Comparison of ENCODE assay signal across 23 cellular contexts in the genomic region with DNA sequence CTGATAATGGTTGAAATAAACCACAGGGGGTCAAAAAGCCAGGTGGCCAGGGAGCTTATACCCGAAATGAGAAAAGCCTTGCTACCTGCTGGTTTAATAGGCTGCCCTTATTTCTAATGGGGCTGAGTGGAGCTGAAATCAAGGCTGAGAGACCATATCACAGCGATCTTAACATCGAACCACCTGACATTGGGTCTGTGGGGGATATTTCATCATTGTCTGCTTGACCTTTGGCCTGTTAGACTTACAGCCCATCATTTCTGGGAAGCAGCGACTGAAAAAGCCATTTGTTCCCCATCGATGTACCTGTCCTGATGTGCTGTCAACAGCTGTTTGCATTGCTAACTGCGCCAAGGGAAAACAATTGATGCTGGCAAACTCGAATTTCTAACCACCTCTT.
A peak's percentile ranks its signal among the peaks of the same experiment; 100 is the strongest.
DNase-seq lines count a peak whose midpoint lies in the region; ATAC-seq and TF ChIP-seq lines count a peak whose summit lies in the region.
"Had no signal": no experiment of that assay in that cellular context is flagged by ENCODE, and none has a peak within 500 bp of the region (broad histone marks: within the 10 kb centered on the region; RNA-seq: fewer than 3 reads in every experiment).

No MANE protein-coding gene starts in this region.

- ATAC-seq in upper lobe of left lung (ENCODE audit: low FRiP score in 2 of 2) = no peak
- ATAC-seq: HCT116; psoas muscle; stimulated activated naive B cell treated with anti-CD40 and anti-IgM and Interleukin-4, amounts not matched to agents 10 μg/mL and 1 μg/mL and 100 μg/mL, for 72 hours had no signal

- H3K36me3 Mint-ChIP-seq in brain = no peaks in the 10 kb centered on the region
- H3K36me3 Mint-ChIP-seq: activated CD4-positive, alpha-beta memory T cell treated with anti-CD3 and anti-CD28 coated beads for 36 hours; activated naive CD8-positive, alpha-beta T cell treated with anti-CD3 and anti-CD28 coated beads, Interleukin-2, amount 10 ng/mL, durations not matched to agents 7 days and 5 days; immature natural killer cell; stimulated activated naive B cell treated with anti-CD40 and anti-IgM and Interleukin-4, amounts not matched to agents 10 μg/mL and 1 μg/mL and 100 μg/mL, for 72 hours had no signal

- H3K4me3 Mint-ChIP-seq in brain = peak overlapping the region in 4 of 5 experiments; percentile 10 to 47 (median 26)
- H3K4me3 Mint-ChIP-seq: activated CD4-positive, alpha-beta memory T cell treated with anti-CD3 and anti-CD28 coated beads for 36 hours; activated naive CD8-positive, alpha-beta T cell treated with anti-CD3 and anti-CD28 coated beads, Interleukin-2, amount 10 ng/mL, durations not matched to agents 7 days and 5 days; central memory CD8-positive, alpha-beta T cell; dendritic cell treated with granulocyte-macrophage colony-stimulating factor and Interleukin-4, amounts not matched to agents 40 ng/mL and 50 ng/mL, for 4 days; immature natural killer cell; stimulated activated naive B cell treated with anti-CD40 and anti-IgM and Interleukin-4, amounts not matched to agents 10 μg/mL and 1 μg/mL and 100 μg/mL, for 72 hours; T-helper 1 cell treated with Interleukin-12 subunit alpha and Interleukin-12 subunit beta and Interleukin-4 antibody, amounts not matched to agents 30 μg/mL and 1 μg/mL, for 36 hours had no signal

- no peak overlapping the region for H3K27ac ChIP-seq in esophagus muscularis mucosa (replicated peaks in 1 of 4)
- H3K27ac ChIP-seq in upper lobe of left lung = no peak overlapping the region
- H3K27ac ChIP-seq: psoas muscle, SK-N-MC, suprapubic skin had no signal

- WGBS in esophagus muscularis mucosa = 76% methylated on average over 7 of the region's 7 CpGs
- WGBS in upper lobe of left lung, 2 donors = 58 to 59% methylated on average over 7 of the region's 7 CpGs

- no peaks in the 10 kb centered on the region for H3K36me3 ChIP-seq in esophagus muscularis mucosa
- no peaks in the 10 kb centered on the region for H3K36me3 ChIP-seq in upper lobe of left lung
- H3K36me3 ChIP-seq: suprapubic skin had no signal

- intact Hi-C loops in esophagus muscularis mucosa (cut with DNase I) = no loop called here

- H3K4me3 ChIP-seq in esophagus muscularis mucosa (no peak overlapping the region), upper lobe of left lung (no peak overlapping the region)
- H3K4me3 ChIP-seq: psoas muscle, SK-N-MC, suprapubic skin had no signal

- H3K9me3 Mint-ChIP-seq in brain = no peaks in the 10 kb centered on the region
- H3K9me3 Mint-ChIP-seq: activated CD4-positive, alpha-beta memory T cell treated with anti-CD3 and anti-CD28 coated beads for 36 hours; activated naive CD8-positive, alpha-beta T cell treated with anti-CD3 and anti-CD28 coated beads, Interleukin-2, amount 10 ng/mL, durations not matched to agents 7 days and 5 days; central memory CD8-positive, alpha-beta T cell; dendritic cell treated with granulocyte-macrophage colony-stimulating factor and Interleukin-4, amounts not matched to agents 40 ng/mL and 50 ng/mL, for 4 days; stimulated activated naive B cell treated with anti-CD40 and anti-IgM and Interleukin-4, amounts not matched to agents 10 μg/mL and 1 μg/mL and 100 μg/mL, for 72 hours; T-helper 1 cell treated with Interleukin-12 subunit alpha and Interleukin-12 subunit beta and Interleukin-4 antibody, amounts not matched to agents 30 μg/mL and 1 μg/mL, for 36 hours had no signal

- H3K27me3 ChIP-seq in esophagus muscularis mucosa (no peaks in the 10 kb centered on the region), upper lobe of left lung (no peaks in the 10 kb centered on the region)
- H3K27me3 ChIP-seq: suprapubic skin had no signal

- peak; percentile 39 for DNase-seq in COLO668 (lab: John Stamatoyannopoulos, UW; ENCODE audit: unreplicated experiment)
- peak; percentile 68 for DNase-seq in DMS79 (lab: John Stamatoyannopoulos, UW)
- DNase-seq in NCI-H146 (lab: John Stamatoyannopoulos, UW) = peak; percentile 97
- no peak for DNase-seq in amniotic stem cell (lab: John Stamatoyannopoulos, UW)
- no peak for DNase-seq in HuH-7.5 (ENCODE audit: low spot score)
- no peak for DNase-seq in esophagus muscularis mucosa (ENCODE audit: extremely low spot score)
- no peak for DNase-seq in upper lobe of left lung
- DNase-seq: activated CD4-positive, alpha-beta memory T cell treated with anti-CD3 and anti-CD28 coated beads for 36 hours; activated CD4-positive, CD25-positive, alpha-beta regulatory T cell treated with anti-CD3 and anti-CD28 coated beads, Interleukin-2, amount 50 U/mL, for 72 hours; activated effector memory CD4-positive, alpha-beta T cell treated with anti-CD3 and anti-CD28 coated beads, Interleukin-2, amount 50 U/mL, for 16 hours; activated naive CD8-positive, alpha-beta T cell treated with anti-CD3 and anti-CD28 coated beads, Interleukin-2, amount 10 ng/mL, durations not matched to agents 7 days and 5 days; immature natural killer cell; mesenchymal stem cell; psoas muscle; RPMI8226; stimulated activated naive B cell treated with anti-CD40 and anti-IgM and Interleukin-4, amounts not matched to agents 10 μg/mL and 1 μg/mL and 100 μg/mL, for 72 hours had no signal

- TF ChIP-seq EP300 in esophagus muscularis mucosa (IDR thresholded peaks at IDR 0.05) (no peak), upper lobe of left lung (IDR thresholded peaks at IDR 0.05) (no peak)

- no peaks in the 10 kb centered on the region for H3K9me3 ChIP-seq in esophagus muscularis mucosa
- no peaks in the 10 kb centered on the region for H3K9me3 ChIP-seq in upper lobe of left lung
- H3K9me3 ChIP-seq: psoas muscle, suprapubic skin had no signal

- H3K27me3 Mint-ChIP-seq in brain = peaks cover 4% of the 10 kb centered on the region
- H3K27me3 Mint-ChIP-seq: dendritic cell treated with granulocyte-macrophage colony-stimulating factor and Interleukin-4, amounts not matched to agents 40 ng/mL and 50 ng/mL, for 4 days had no signal

- H3K4me1 ChIP-seq in esophagus muscularis mucosa (peaks cover 0 to 14% (median 6%) of the 10 kb centered on the region in 4 donors), upper lobe of left lung (no peaks in the 10 kb centered on the region)
- H3K4me1 ChIP-seq: psoas muscle had no signal

- TF ChIP-seq POLR2A in esophagus muscularis mucosa (IDR thresholded peaks at IDR 0.05; ENCODE audit: low read depth) = no peak
- TF ChIP-seq POLR2A in upper lobe of left lung (IDR thresholded peaks at IDR 0.05) = no peak

- TF ChIP-seq CTCF in brain (conservative IDR thresholded peaks at IDR 0.05) (no peak), esophagus muscularis mucosa (IDR thresholded peaks at IDR 0.05) (no peak), upper lobe of left lung (IDR thresholded peaks at IDR 0.05) (no peak)

- H3K27ac Mint-ChIP-seq in brain = peak overlapping the region; percentile 17 to 94 (median 63)
- H3K27ac Mint-ChIP-seq: activated CD4-positive, alpha-beta memory T cell treated with anti-CD3 and anti-CD28 coated beads for 36 hours; activated naive CD8-positive, alpha-beta T cell treated with anti-CD3 and anti-CD28 coated beads, Interleukin-2, amount 10 ng/mL, durations not matched to agents 7 days and 5 days; dendritic cell treated with granulocyte-macrophage colony-stimulating factor and Interleukin-4, amounts not matched to agents 40 ng/mL and 50 ng/mL, for 4 days; immature natural killer cell; stimulated activated naive B cell treated with anti-CD40 and anti-IgM and Interleukin-4, amounts not matched to agents 10 μg/mL and 1 μg/mL and 100 μg/mL, for 72 hours; T-helper 1 cell treated with Interleukin-12 subunit alpha and Interleukin-12 subunit beta and Interleukin-4 antibody, amounts not matched to agents 30 μg/mL and 1 μg/mL, for 36 hours had no signal

- H3K4me1 Mint-ChIP-seq in brain = peaks cover 44% of the 10 kb centered on the region
- H3K4me1 Mint-ChIP-seq: activated naive CD8-positive, alpha-beta T cell treated with anti-CD3 and anti-CD28 coated beads, Interleukin-2, amount 10 ng/mL, durations not matched to agents 7 days and 5 days; central memory CD8-positive, alpha-beta T cell; stimulated activated naive B cell treated with anti-CD40 and anti-IgM and Interleukin-4, amounts not matched to agents 10 μg/mL and 1 μg/mL and 100 μg/mL, for 72 hours had no signal

Comparison
In these comparisons a context has a peak if more than half of its experiments do, and no peak if none do; other contexts are left out.
1. DNase-seq: peak in COLO668 (single experiment), DMS79 (single experiment) and NCI-H146 (single experiment); none in amniotic stem cell (single experiment), HuH-7.5 (single experiment), esophagus muscularis mucosa (single experiment) and upper lobe of left lung (0 of 2).